In genomic region chr3:170360476-170360875, GRCh38 we compare ENCODE assay signal across 13 cellular contexts. TPM values are rescaled to one million over a fixed set of nuclear protein-coding genes. Genes with fewer than 3 reads are reported as not detected.
DNase-seq lines count a peak whose midpoint lies in the region; ATAC-seq lines count a peak whose summit lies in the region.
"Had no signal": no experiment of that assay in that cellular context is flagged by ENCODE, and none has a peak within 500 bp of the region (broad histone marks: within the 10 kb centered on the region; RNA-seq: fewer than 3 reads in every experiment).

No MANE protein-coding gene starts in this region.

- peaks cover 0 to 42% (median 9%) of the 10 kb centered on the region in 11 donors for H3K9me3 Mint-ChIP-seq in naive thymus-derived CD4-positive, alpha-beta T cell
- H3K9me3 Mint-ChIP-seq: activated CD4-positive, alpha-beta memory T cell treated with anti-CD3 and anti-CD28 coated beads for 36 hours had no signal

- H3K9me3 ChIP-seq in HUES64 (ENCODE audit: insufficient read depth, low read depth, low read length) = no peaks in the 10 kb centered on the region
- no peaks in the 10 kb centered on the region for H3K9me3 ChIP-seq in duodenal mucosa (ENCODE audit: control insufficient read depth in 1 of 2, low read length in 2 of 2)
- peaks cover 0 to 12% (median 0%) of the 10 kb centered on the region in 3 experiments for H3K9me3 ChIP-seq in naive thymus-derived CD4-positive, alpha-beta T cell (ENCODE audit: control insufficient read depth in 2 of 3, low read length in 3 of 3)
- H3K9me3 ChIP-seq: SJSA1 had no signal

- intact Hi-C loops in naive thymus-derived CD4-positive, alpha-beta T cell (cut with micrococcal nuclease) = no loop called here

- no peak for ATAC-seq in naive thymus-derived CD4-positive, alpha-beta T cell
- ATAC-seq in GM18858 (IDR thresholded peaks at IDR 0.05; ENCODE audit: unreplicated experiment) = no peak
- no peak for ATAC-seq in HG02981 (IDR thresholded peaks at IDR 0.05; ENCODE audit: unreplicated experiment)

- peaks cover 8 to 48% (median 39%) of the 10 kb centered on the region in 5 donors for H3K36me3 Mint-ChIP-seq in naive thymus-derived CD4-positive, alpha-beta T cell

- H3K27ac ChIP-seq in HUES64 (ENCODE audit: low read depth, low read length) (peak overlapping the region; percentile 36), duodenal mucosa (ENCODE audit: low read depth, low read length) (no peak overlapping the region)
- H3K27ac ChIP-seq in naive thymus-derived CD4-positive, alpha-beta T cell (ENCODE audit: low read depth, low read length) = no peak overlapping the region
- H3K27ac ChIP-seq: SJSA1 had no signal

- CTCF ChIA-PET in naive thymus-derived CD4-positive, alpha-beta T cell (lab: Charles Lee) = no interaction called here

- peak; percentile 16 for DNase-seq in AG08396 (ENCODE audit: low spot score)
- DNase-seq in naive thymus-derived CD4-positive, alpha-beta T cell = no peak
- DNase-seq in NCI-H128 (lab: John Stamatoyannopoulos, UW; ENCODE audit: unreplicated experiment) = no peak
- no peak for DNase-seq in NAMALWA (ENCODE audit: low spot score)
- DNase-seq: activated CD4-positive, alpha-beta memory T cell treated with anti-CD3 and anti-CD28 coated beads for 36 hours; activated naive CD4-positive, alpha-beta T cell treated with anti-CD3 and anti-CD28 coated beads for 36 hours; NCI-H446; stimulated activated CD4-positive, alpha-beta T cell treated with anti-CD3 and anti-CD28 coated beads, Interleukin-4, amount 100 ng/mL, for 1 hour had no signal

- WGBS in HUES64 = 76% methylated on average over 5 of the region's 5 CpGs

- no peaks in the 10 kb centered on the region for H3K27me3 ChIP-seq in HUES64 (ENCODE audit: insufficient read depth, low read length)
- no peaks in the 10 kb centered on the region for H3K27me3 ChIP-seq in duodenal mucosa (ENCODE audit: control insufficient read depth in 1 of 2, insufficient read depth in 2 of 2, low read length in 2 of 2)
- no peaks in the 10 kb centered on the region for H3K27me3 ChIP-seq in naive thymus-derived CD4-positive, alpha-beta T cell (ENCODE audit: control insufficient read depth in 2 of 2, insufficient read depth in 2 of 2, low read length in 2 of 2)
- H3K27me3 ChIP-seq: SJSA1 had no signal

- H3K9ac ChIP-seq in HUES64 (ENCODE audit: low read depth, low read length) (0 out of 2 replicates have a peak overlapping the region, but pooled peaks have one; percentile 7), duodenal mucosa (ENCODE audit: low read depth in 1 of 2, low read length in 2 of 2) (no peak overlapping the region)

- H3K4me1 ChIP-seq in HUES64 (ENCODE audit: insufficient read depth, low read length) = peaks cover 26% of the 10 kb centered on the region
- H3K4me1 ChIP-seq in duodenal mucosa (ENCODE audit: control insufficient read depth in 1 of 2, insufficient read depth in 2 of 2, low read length in 2 of 2) = peaks cover 22 to 38% of the 10 kb centered on the region in 2 donors
- peaks cover 7 to 13% of the 10 kb centered on the region in 2 donors for H3K4me1 ChIP-seq in naive thymus-derived CD4-positive, alpha-beta T cell (ENCODE audit: control insufficient read depth in 2 of 2, insufficient read depth in 2 of 2, low read length in 2 of 2)

- peak overlapping the region in 6 of 10 donors; percentile 8 to 47 (median 37) for H3K4me3 Mint-ChIP-seq in naive thymus-derived CD4-positive, alpha-beta T cell
- H3K4me3 Mint-ChIP-seq: activated CD4-positive, alpha-beta memory T cell treated with anti-CD3 and anti-CD28 coated beads for 36 hours; activated naive CD4-positive, alpha-beta T cell treated with anti-CD3 and anti-CD28 coated beads for 36 hours had no signal

- peak overlapping the region in 1 of 9 donors; percentile 62 for H3K27ac Mint-ChIP-seq in naive thymus-derived CD4-positive, alpha-beta T cell
- H3K27ac Mint-ChIP-seq: activated CD4-positive, alpha-beta memory T cell treated with anti-CD3 and anti-CD28 coated beads for 36 hours; activated naive CD4-positive, alpha-beta T cell treated with anti-CD3 and anti-CD28 coated beads for 36 hours had no signal

- POLR2A ChIA-PET in naive thymus-derived CD4-positive, alpha-beta T cell (lab: Charles Lee) = interaction anchor here (0.5 to 1.0 kb wide), 3 partner anchors 15 to 1769 kb away, joined by 3 to 4 read pairs (median 3); no protein-coding TSS in a partner anchor

- H3K36me3 ChIP-seq in HUES64 (ENCODE audit: insufficient read depth, low read length) (peaks cover 59% of the 10 kb centered on the region), duodenal mucosa (ENCODE audit: control insufficient read depth in 1 of 2, insufficient read depth in 2 of 2, low read length in 2 of 2) (peaks cover 8 to 12% of the 10 kb centered on the region in 2 donors)
- H3K36me3 ChIP-seq in naive thymus-derived CD4-positive, alpha-beta T cell (ENCODE audit: control insufficient read depth in 2 of 3, insufficient read depth in 3 of 3, low read length in 3 of 3) = peaks cover 0 to 14% (median 0%) of the 10 kb centered on the region in 3 experiments

- H3K4me3 ChIP-seq in HUES64 (ENCODE audit: low read length) = peak overlapping the region; percentile 96
- H3K4me3 ChIP-seq in duodenal mucosa (ENCODE audit: low read depth in 1 of 2, low read length in 2 of 2) = peak overlapping the region; percentile 9 to 36
- H3K4me3 ChIP-seq in naive thymus-derived CD4-positive, alpha-beta T cell (ENCODE audit: low read length) = no peak overlapping the region
- H3K4me3 ChIP-seq: SJSA1 had no signal

- H3K27me3 Mint-ChIP-seq in naive thymus-derived CD4-positive, alpha-beta T cell = peaks cover 0 to 7% (median 0%) of the 10 kb centered on the region in 5 donors
- H3K27me3 Mint-ChIP-seq: activated CD4-positive, alpha-beta memory T cell treated with anti-CD3 and anti-CD28 coated beads for 36 hours had no signal

- peaks cover 23 to 68% (median 61%) of the 10 kb centered on the region in 7 donors for H3K4me1 Mint-ChIP-seq in naive thymus-derived CD4-positive, alpha-beta T cell

RNA-seq across cellular contexts. Expression of gene SKIL, which starts 3.0 kb away (rescaled TPM):
- polyA plus RNA-seq in HUES64 (2013, experiment 1 of 2) = 65.0 TPM
- 67.6 TPM for polyA plus RNA-seq in HUES64 (2013, experiment 2 of 2)
- total RNA-seq in naive thymus-derived CD4-positive, alpha-beta T cell = 10 to 100 TPM; 19.1 to 80.5 (median 40.9) TPM
- polyA plus RNA-seq in naive thymus-derived CD4-positive, alpha-beta T cell = 1 to 10 TPM; 4.7 to 6.0 TPM

RNA-seq across cellular contexts. Expression of gene CLDN11, which starts 58.2 kb away (rescaled TPM):
- polyA plus RNA-seq in HUES64 (2013, experiment 1 of 2) = 14.1 TPM
- polyA plus RNA-seq in HUES64 (2013, experiment 2 of 2) = 23.8 TPM
- total RNA-seq in naive thymus-derived CD4-positive, alpha-beta T cell = not detected
- polyA plus RNA-seq in naive thymus-derived CD4-positive, alpha-beta T cell = not detected
- total RNA-seq: activated CD4-positive, alpha-beta memory T cell treated with anti-CD3 and anti-CD28 coated beads for 36 hours; activated naive CD4-positive, alpha-beta T cell treated with anti-CD3 and anti-CD28 coated beads for 36 hours had no signal
